Comparison of ENCODE assay signal across 8 cellular contexts in the genomic region with DNA sequence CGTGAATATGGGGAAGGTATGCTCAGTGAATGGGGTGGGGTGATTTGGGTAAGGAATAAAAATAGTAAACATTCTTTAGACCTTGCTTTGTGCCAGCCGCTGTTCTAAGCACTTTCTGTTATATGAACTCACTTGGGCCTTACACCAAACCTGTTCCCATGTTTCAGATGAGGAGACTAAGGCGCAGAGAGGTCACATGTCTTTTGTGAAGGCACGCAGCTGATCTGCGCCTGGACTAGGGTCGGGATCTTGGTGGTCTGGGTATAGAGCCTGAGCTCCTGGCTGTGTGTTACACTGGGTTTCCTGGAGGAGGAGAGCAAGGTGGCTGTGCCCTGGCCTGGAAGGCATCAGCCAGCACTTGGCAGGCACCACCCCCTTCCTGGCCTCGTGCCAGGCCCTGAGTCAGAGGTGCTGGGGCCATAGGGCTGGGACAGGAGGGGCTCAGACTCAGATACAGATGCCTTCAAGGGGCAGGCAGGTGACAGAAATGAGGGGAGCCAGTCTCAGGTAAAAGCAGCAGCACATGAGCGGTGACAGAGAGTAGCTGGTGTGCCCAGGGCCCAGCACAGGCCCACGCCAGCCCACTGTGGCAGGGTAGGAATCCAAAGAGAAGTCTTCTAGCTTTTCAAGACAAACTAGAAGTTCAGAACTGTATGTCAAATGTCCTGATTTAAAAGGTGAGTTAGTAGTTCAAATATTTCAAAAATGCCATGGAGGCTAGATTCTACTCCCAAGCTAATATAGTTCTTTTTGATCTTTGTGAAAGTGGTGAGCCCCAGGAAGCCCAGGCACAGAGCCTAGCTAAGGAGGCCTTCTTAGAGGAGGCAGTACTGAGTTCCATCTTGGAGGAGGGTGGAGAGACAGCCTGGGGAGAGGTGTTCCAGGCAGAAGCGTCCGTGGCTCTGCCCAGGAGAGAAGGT.
DNase-seq lines count a peak whose midpoint lies in the region; ATAC-seq and TF ChIP-seq lines count a peak whose summit lies in the region.

No MANE protein-coding gene starts in this region.

- DNase-seq in Calu3 = peak; percentile 99
- DNase-seq in LHCN-M2 (ENCODE audit: low read depth) = peak; percentile 56
- DNase-seq in activated CD4-positive, alpha-beta T cell treated with anti-CD3 and anti-CD28 coated beads, Interleukin-2, amount 50 U/mL, for 1 hour = peak; percentile 6
- peak; percentile 30 for DNase-seq in fibroblast of peridontal ligament (ENCODE audit: extremely low read depth)
- DNase-seq in gastrocnemius medialis = peak; percentile 53 to 83
- no peak for DNase-seq in stimulated activated naive CD4-positive, alpha-beta T cell (lab: John Stamatoyannopoulos, UW)

- H3K9me3 Mint-ChIP-seq in Calu3 (ENCODE audit: low read depth, unreplicated experiment) = no peaks in the 10 kb centered on the region

- ATAC-seq in gastrocnemius medialis (peak; percentile 16 to 46), GM18520 (IDR thresholded peaks at IDR 0.05; ENCODE audit: unreplicated experiment) (no peak), HG02763 (IDR thresholded peaks at IDR 0.05; ENCODE audit: unreplicated experiment) (no peak)

- no peak for TF ChIP-seq POLR2A in gastrocnemius medialis (IDR thresholded peaks at IDR 0.05)

- no peaks in the 10 kb centered on the region for H3K27me3 Mint-ChIP-seq in Calu3 (ENCODE audit: unreplicated experiment)

- intact Hi-C loops in Calu3 (cut with micrococcal nuclease; ENCODE audit: unreplicated experiment) = loop anchor here (10.0 kb wide), 1 partner anchor 159 kb away; no protein-coding TSS in a partner anchor
- intact Hi-C loops in gastrocnemius medialis (cut with DNase I; ENCODE audit: low total_unique reads) = no loop called here

- H3K27me3 ChIP-seq in gastrocnemius medialis = no peaks in the 10 kb centered on the region

- CTCF ChIA-PET in Calu3 (lab: Charles Lee) = interaction anchor here (0.7 to 1.5 kb wide), 9 partner anchors 9 to 234 kb away, joined by 3 to 7 read pairs (median 4); no protein-coding TSS in a partner anchor

- no peak overlapping the region for H3K4me3 ChIP-seq in gastrocnemius medialis

- in situ Hi-C loops in gastrocnemius medialis (cut with MboI; ENCODE audit: low sequenced_read_pairs in 4 of 4) = no loop called here

- peak overlapping the region; percentile 10 for H3K4me3 Mint-ChIP-seq in Calu3 (ENCODE audit: low read depth, unreplicated experiment)

- H3K27ac Mint-ChIP-seq in Calu3 (ENCODE audit: unreplicated experiment) = peak overlapping the region; percentile 64

- peaks cover 39% of the 10 kb centered on the region for H3K4me1 Mint-ChIP-seq in Calu3 (ENCODE audit: low read depth, unreplicated experiment)

- no peaks in the 10 kb centered on the region for H3K9me3 ChIP-seq in gastrocnemius medialis

- H3K36me3 ChIP-seq in gastrocnemius medialis = no peaks in the 10 kb centered on the region

- H3K27ac ChIP-seq in gastrocnemius medialis = peak overlapping the region; percentile 64 to 89 (median 77)

- peaks cover 15% of the 10 kb centered on the region for H3K36me3 Mint-ChIP-seq in Calu3 (ENCODE audit: insufficient read depth, unreplicated experiment)

- BruUV-seq in Calu3 (replicated peaks; lab: Mats Ljungman, UMichigan) = no TSS peak

- peaks cover 60 to 66% of the 10 kb centered on the region in 2 donors for H3K4me1 ChIP-seq in gastrocnemius medialis

- TF ChIP-seq CTCF in Calu3 (IDR thresholded peaks at IDR 0.05; ENCODE audit: unreplicated experiment) (no peak), gastrocnemius medialis (IDR thresholded peaks at IDR 0.05 in 4 of 5, conservative IDR thresholded peaks at IDR 0.05 in 1 of 5) (no peak)

Comparison
In these comparisons a context has a peak if more than half of its experiments do, and no peak if none do; other contexts are left out.
1. DNase-seq: peak in Calu3 (single experiment), LHCN-M2 (single experiment), activated CD4-positive, alpha-beta T cell treated with anti-CD3 and anti-CD28 coated beads, Interleukin-2, amount 50 U/mL, for 1 hour (single experiment), fibroblast of peridontal ligament (single experiment) and gastrocnemius medialis (2 of 2); none in stimulated activated naive CD4-positive, alpha-beta T cell (0 of 6).
2. ATAC-seq: peak in gastrocnemius medialis (2 of 2); none in GM18520 (single experiment) and HG02763 (single experiment).